Comparison of ENCODE assay signal across 8 cellular contexts in the genomic region with DNA sequence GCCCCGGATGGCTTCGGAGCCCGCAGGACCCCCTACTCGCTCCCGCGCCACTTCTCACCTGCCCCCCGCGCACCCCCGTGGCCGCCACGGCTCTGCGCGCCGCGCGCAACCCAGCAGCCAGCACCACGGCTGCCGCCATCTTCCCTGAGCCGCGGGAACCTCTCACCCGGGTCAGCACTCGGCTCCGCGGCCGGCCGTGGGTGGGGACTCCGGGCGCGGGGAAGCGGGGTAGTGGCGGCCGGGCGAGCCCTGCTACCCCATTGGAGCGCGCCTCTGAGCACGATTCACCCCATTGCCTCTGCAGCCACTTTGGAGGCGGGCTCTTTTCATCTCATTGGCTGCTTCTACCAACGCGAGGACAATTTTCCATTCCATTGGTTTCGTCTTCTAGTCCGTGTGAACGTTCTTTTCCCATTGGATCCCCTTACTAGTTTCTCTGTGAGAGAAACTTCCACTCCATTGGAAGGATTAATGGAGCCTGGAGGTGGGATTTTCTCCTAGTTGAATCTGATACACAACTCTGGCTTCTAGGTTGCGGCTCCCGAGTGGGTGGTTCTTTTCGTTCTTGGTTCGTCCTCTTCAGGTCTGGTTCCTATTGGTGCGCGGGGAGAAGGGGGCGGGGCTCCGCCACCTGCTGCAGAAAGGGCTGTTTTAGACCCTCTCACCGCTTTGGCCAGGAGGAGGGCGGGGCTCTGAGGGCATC. TPM values are rescaled to one million over a fixed set of nuclear protein-coding genes. Genes with fewer than 3 reads are reported as not detected.
A peak's percentile ranks its signal among the peaks of the same experiment; 100 is the strongest.
DNase-seq lines count a peak whose midpoint lies in the region; TF ChIP-seq lines count a peak whose summit lies in the region.

A gene (minus strand): TSS at position 202 of the 703 bp plus-strand sequence. CDS start 63 bp downstream, at position 139.

- H3K27me3 Mint-ChIP-seq in activated naive CD4-positive, alpha-beta T cell treated with anti-CD3 and anti-CD28 coated beads for 36 hours (ENCODE audit: low read depth), result no peaks in the 10 kb centered on the region

- H3K9ac ChIP-seq in neuronal stem cell (ENCODE audit: low read depth, low read length, poor library complexity), result peak within 1 kb of the TSS; percentile 97

- H3K4me3 Mint-ChIP-seq in activated naive CD4-positive, alpha-beta T cell treated with anti-CD3 and anti-CD28 coated beads for 36 hours, result peak within 1 kb of the TSS; percentile 92

- WGBS in neuronal stem cell (ENCODE audit: extremely low coverage in 2 of 2, insufficient read length in 2 of 2, insufficient replicate concordance in 1 of 2), 2 donors, result no CpG with 5 or more reads among the region's 52 CpGs

- H4K8ac ChIP-seq in neuronal stem cell (ENCODE audit: low read depth, low read length), result peak within 1 kb of the TSS; percentile 88

- peaks cover 10 to 12% of the 10 kb centered on the region in 2 donors for H3K4me1 ChIP-seq in neuronal stem cell (ENCODE audit: control insufficient read depth in 2 of 2, insufficient read depth in 1 of 2, low read depth in 1 of 2, low read length in 2 of 2)

- H4K91ac ChIP-seq in neuronal stem cell (ENCODE audit: low read depth, low read length, poor library complexity), result peak within 1 kb of the TSS; percentile 42

- H3K4me1 Mint-ChIP-seq in activated naive CD4-positive, alpha-beta T cell treated with anti-CD3 and anti-CD28 coated beads for 36 hours (ENCODE audit: low read depth), result peaks cover 28% of the 10 kb centered on the region

- peak within 1 kb of the TSS; percentile 79 for H3K4me3 ChIP-seq in HFF-Myc (replicated peaks; ENCODE audit: low read depth, low read length)
- peak within 1 kb of the TSS; percentile 75 to 91 for H3K4me3 ChIP-seq in neuronal stem cell (ENCODE audit: low read length in 2 of 2)

- H3K79me1 ChIP-seq in neuronal stem cell (ENCODE audit: low read depth, low read length), result no peaks in the 10 kb centered on the region

- H3K27me3 ChIP-seq in neuronal stem cell (ENCODE audit: control insufficient read depth in 3 of 3, insufficient read depth in 3 of 3, low read depth in 1 of 3, low read length in 3 of 3), result no peaks in the 10 kb centered on the region

- no peaks in the 10 kb centered on the region for H3K9me3 Mint-ChIP-seq in activated naive CD4-positive, alpha-beta T cell treated with anti-CD3 and anti-CD28 coated beads for 36 hours

- peak within 1 kb of the TSS; percentile 93 for H2BK15ac ChIP-seq in neuronal stem cell (ENCODE audit: low read length)

- intact Hi-C loops in activated naive CD4-positive, alpha-beta T cell treated with anti-CD3 and anti-CD28 coated beads for 36 hours (cut with micrococcal nuclease), result loop anchor here (1.0 to 5.0 kb wide), 9 partner anchors 11 to 704 kb away; a partner anchor contains a TSS

- H3K4ac ChIP-seq in neuronal stem cell (ENCODE audit: low read length), result peak within 1 kb of the TSS; percentile 91

- DNase-seq in GM03348 (ENCODE audit: low spot score), result peak; percentile 98
- peak; percentile 99 for DNase-seq in HFF-Myc (ENCODE audit: extremely low read depth, low read depth)
- peak; percentile 99 for DNase-seq in NAMALWA (ENCODE audit: low spot score)
- peak; percentile 99 for DNase-seq in SK-N-DZ (ENCODE audit: low spot score)
- peak; percentile 98 for DNase-seq in activated naive CD4-positive, alpha-beta T cell treated with anti-CD3 and anti-CD28 coated beads for 36 hours
- peak; percentile 100 for DNase-seq in foreskin melanocyte
- peak; percentile 97 for DNase-seq in neuronal stem cell (ENCODE audit: low spot score)

- peak within 1 kb of the TSS; percentile 28 for H2AK5ac ChIP-seq in neuronal stem cell (ENCODE audit: low read depth, low read length)

- H2BK120ac ChIP-seq in neuronal stem cell (ENCODE audit: low read depth, low read length), result peak within 1 kb of the TSS; percentile 41

- peak within 1 kb of the TSS; percentile 41 for H2BK12ac ChIP-seq in neuronal stem cell (ENCODE audit: low read length)

- H3K36me3 Mint-ChIP-seq in activated naive CD4-positive, alpha-beta T cell treated with anti-CD3 and anti-CD28 coated beads for 36 hours (ENCODE audit: low read depth), result no peaks in the 10 kb centered on the region

- TF ChIP-seq CTCF in HFF-Myc (IDR thresholded peaks at IDR 0.05; ENCODE audit: low read depth, low read length, missing control alignments), result no peak
- no peak for TF ChIP-seq CTCF in subcutaneous adipose tissue (IDR thresholded peaks at IDR 0.05; ENCODE audit: low read depth)

- peak within 1 kb of the TSS; percentile 99 for H3K18ac ChIP-seq in neuronal stem cell (ENCODE audit: low read length)

- H3K14ac ChIP-seq in neuronal stem cell (ENCODE audit: low read length), result peak within 1 kb of the TSS; percentile 91

- H2AFZ ChIP-seq in neuronal stem cell (ENCODE audit: low read length), result peak within 1 kb of the TSS; percentile 87

- H3K9me3 ChIP-seq in neuronal stem cell (replicated peaks in 1 of 2; ENCODE audit: control insufficient read depth in 2 of 2, insufficient read depth in 1 of 2, low read depth in 1 of 2, low read length in 2 of 2), result no peaks in the 10 kb centered on the region

- H3K27ac ChIP-seq in neuronal stem cell (replicated peaks; ENCODE audit: low read length), result peak within 1 kb of the TSS; percentile 92

- peaks cover 1 to 5% of the 10 kb centered on the region in 2 donors for H3K36me3 ChIP-seq in neuronal stem cell (replicated peaks in 1 of 2; ENCODE audit: control insufficient read depth in 2 of 2, insufficient read depth in 2 of 2, low read length in 2 of 2)

- H3K23ac ChIP-seq in neuronal stem cell (ENCODE audit: low read depth, low read length, poor library complexity), result peak within 1 kb of the TSS; percentile 89

- CTCF ChIA-PET in activated naive CD4-positive, alpha-beta T cell treated with anti-CD3 and anti-CD28 coated beads for 36 hours (lab: Charles Lee), result interaction anchor here (0.5 to 2.3 kb wide), 10 partner anchors 11 to 198 kb away, joined by 3 to 15 read pairs (median 4); a partner anchor contains a TSS

- peak within 1 kb of the TSS; percentile 89 for H2BK5ac ChIP-seq in neuronal stem cell (ENCODE audit: low read length)

- peak within 1 kb of the TSS; percentile 97 for H3K27ac Mint-ChIP-seq in activated naive CD4-positive, alpha-beta T cell treated with anti-CD3 and anti-CD28 coated beads for 36 hours

- peak within 1 kb of the TSS; percentile 76 for H3K4me2 ChIP-seq in neuronal stem cell (ENCODE audit: insufficient read depth, low read length, poor library complexity, severe bottlenecking)

RNA-seq across cellular contexts. Expression of the gene that starts here (rescaled TPM):
- 57.2 and 92.8 TPM in 2 replicates for polyA plus RNA-seq in SK-N-DZ (2014; cell fraction: cytosol; rRNA removed)
- polyA plus RNA-seq in SK-N-DZ (2014; cell fraction: nucleus; rRNA removed), result 76.5 and 100 TPM in 2 replicates
- total RNA-seq in activated naive CD4-positive, alpha-beta T cell treated with anti-CD3 and anti-CD28 coated beads for 36 hours, result 10 to 100 TPM; 61.0 to 68.3 TPM
- 56.0 TPM for polyA plus RNA-seq in neuronal stem cell (2013, experiment 1 of 2)
- polyA plus RNA-seq in neuronal stem cell (2013, experiment 2 of 2), result 59.2 TPM
- total RNA-seq in subcutaneous adipose tissue, result 10 to 100 TPM; 27.7 to 98.1 (median 40.4) TPM

Comparison
In these comparisons a context has a peak if more than half of its experiments do, and no peak if none do; other contexts are left out.
1. Peak in every context shown above with its lines: DNase-seq, H3K4me3 ChIP-seq and H3K27ac ChIP-seq.